ENCODE assay signal across 13 cellular contexts in the genomic region with DNA sequence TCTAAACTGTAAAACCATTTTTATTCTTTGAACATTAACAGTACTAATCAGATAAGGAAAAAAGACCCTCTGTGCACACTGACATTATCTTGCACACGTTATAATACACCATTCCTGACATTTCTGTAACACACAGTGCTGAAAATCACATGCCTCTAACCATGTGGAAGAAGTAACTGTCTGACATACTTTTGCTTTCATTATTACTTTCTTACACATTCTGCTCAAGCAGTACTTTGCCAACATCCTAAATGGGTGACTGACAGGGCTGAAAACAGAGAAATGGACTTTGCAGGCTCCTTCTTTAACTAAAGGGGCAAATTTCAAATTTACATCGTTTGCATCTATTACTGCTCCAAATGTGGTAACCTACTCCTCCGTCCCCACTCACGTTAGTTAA. TPM values are rescaled to one million over a fixed set of nuclear protein-coding genes. Genes with fewer than 3 reads are reported as not detected.
A peak's percentile ranks its signal among the peaks of the same experiment; 100 is the strongest.
DNase-seq lines count a peak whose midpoint lies in the region; ATAC-seq and TF ChIP-seq lines count a peak whose summit lies in the region.
"Had no signal": no experiment of that assay in that cellular context is flagged by ENCODE, and none has a peak within 500 bp of the region (broad histone marks: within the 10 kb centered on the region; RNA-seq: fewer than 3 reads in every experiment).

No MANE protein-coding gene starts in this region.

- DNase-seq in activated CD4-positive, alpha-beta T cell treated with anti-CD3 and anti-CD28 coated beads, Interleukin-2, amount 10 ng/mL, durations not matched to agents 24 days and 14 days: peak; percentile 65
- DNase-seq in activated CD4-positive, alpha-beta T cell treated with anti-CD3 and anti-CD28 coated beads for 4 hours: no peak
- DNase-seq in MM.1S (peak; percentile 69), NCI-H774 (lab: John Stamatoyannopoulos, UW) (no peak), PC-3 (no peak)
- no peak for DNase-seq in stimulated activated effector memory CD8-positive, alpha-beta T cell treated with anti-CD3 and anti-CD28 coated beads, Interleukin-12 subunit alpha, Interleukin-12 subunit beta, amount 100 ng/mL, for 72 hours (ENCODE audit: low spot score in 2 of 2)
- no peak for DNase-seq in stimulated activated CD4-positive, alpha-beta T cell treated with anti-CD3 and anti-CD28 coated beads, Interleukin-12 subunit alpha, Interleukin-12 subunit beta, amount 100 ng/mL, for 4 hours
- DNase-seq: activated naive CD4-positive, alpha-beta T cell; substantia nigra had no signal

- ATAC-seq in HG02678 (IDR thresholded peaks at IDR 0.05; ENCODE audit: unreplicated experiment) (peak; percentile 97), PC-3 (no peak)
- peak; percentile 80 for ATAC-seq in stimulated activated effector memory CD8-positive, alpha-beta T cell treated with anti-CD3 and anti-CD28 coated beads, Interleukin-12 subunit alpha, Interleukin-12 subunit beta, amount 100 ng/mL, for 72 hours
- ATAC-seq: A549 had no signal

- peaks cover 7% of the 10 kb centered on the region for H3K9me3 Mint-ChIP-seq in activated CD4-positive, alpha-beta T cell treated with anti-CD3 and anti-CD28 coated beads, Interleukin-2, amount 10 ng/mL, durations not matched to agents 24 days and 14 days
- no peaks in the 10 kb centered on the region for H3K9me3 Mint-ChIP-seq in stimulated activated effector memory CD8-positive, alpha-beta T cell treated with anti-CD3 and anti-CD28 coated beads, Interleukin-12 subunit alpha, Interleukin-12 subunit beta, amount 100 ng/mL, for 72 hours

- peaks cover 26% of the 10 kb centered on the region for H3K4me1 ChIP-seq in MM.1S (ENCODE audit: low read length)
- no peaks in the 10 kb centered on the region for H3K4me1 ChIP-seq in PC-3 (ENCODE audit: insufficient read depth, low read length)
- H3K4me1 ChIP-seq: A549 had no signal

- H3K4me2 ChIP-seq in MM.1S (ENCODE audit: low read depth, low read length) (peak overlapping the region; percentile 38), PC-3 (ENCODE audit: low read length) (no peak overlapping the region)
- H3K4me2 ChIP-seq: A549 had no signal

- peaks cover 11% of the 10 kb centered on the region for H3K36me3 Mint-ChIP-seq in activated CD4-positive, alpha-beta T cell treated with anti-CD3 and anti-CD28 coated beads, Interleukin-2, amount 10 ng/mL, durations not matched to agents 24 days and 14 days (ENCODE audit: low read depth)
- H3K36me3 Mint-ChIP-seq in stimulated activated effector memory CD8-positive, alpha-beta T cell treated with anti-CD3 and anti-CD28 coated beads, Interleukin-12 subunit alpha, Interleukin-12 subunit beta, amount 100 ng/mL, for 72 hours: peaks cover 3% of the 10 kb centered on the region

- H3K9ac ChIP-seq in MM.1S (ENCODE audit: low read length): no peak overlapping the region; the same call in 1 of the 2 replicates
- H3K9ac ChIP-seq in PC-3 (ENCODE audit: low read length): no peak overlapping the region

- H3K27me3 Mint-ChIP-seq in activated CD4-positive, alpha-beta T cell treated with anti-CD3 and anti-CD28 coated beads, Interleukin-2, amount 10 ng/mL, durations not matched to agents 24 days and 14 days: no peaks in the 10 kb centered on the region

- BruUV-seq in PC-3 (replicated peaks; lab: Mats Ljungman, UMichigan): no TSS peak

- H3K27ac ChIP-seq in MM.1S (ENCODE audit: low read length) (no peak overlapping the region), PC-3 (ENCODE audit: low read length) (no peak overlapping the region)
- H3K27ac ChIP-seq: A549 had no signal

- peaks cover 42% of the 10 kb centered on the region for H3K4me1 Mint-ChIP-seq in activated CD4-positive, alpha-beta T cell treated with anti-CD3 and anti-CD28 coated beads, Interleukin-2, amount 10 ng/mL, durations not matched to agents 24 days and 14 days
- H3K4me1 Mint-ChIP-seq in stimulated activated effector memory CD8-positive, alpha-beta T cell treated with anti-CD3 and anti-CD28 coated beads, Interleukin-12 subunit alpha, Interleukin-12 subunit beta, amount 100 ng/mL, for 72 hours: peaks cover 35% of the 10 kb centered on the region

- peaks cover 9% of the 10 kb centered on the region; the same call in 1 of the 2 replicates for H3F3A ChIP-seq in MM.1S (ENCODE audit: insufficient read depth, low read length)
- H3F3A ChIP-seq in PC-3 (ENCODE audit: low read length, unreplicated experiment): no peaks in the 10 kb centered on the region

- H3K36me3 ChIP-seq in MM.1S (replicated peaks; ENCODE audit: insufficient read depth, low read length) (no peaks in the 10 kb centered on the region), PC-3 (ENCODE audit: low read depth, low read length) (peaks cover 11% of the 10 kb centered on the region; the same call in 1 of the 2 replicates)

- no peak for TF ChIP-seq CTCF in MM.1S (IDR thresholded peaks at IDR 0.05; ENCODE audit: low read length)
- no peak for TF ChIP-seq CTCF in PC-3 (conservative IDR thresholded peaks at IDR 0.05; ENCODE audit: low read depth, low read length)

- no peaks in the 10 kb centered on the region for H4K20me1 ChIP-seq in MM.1S (ENCODE audit: insufficient read depth, low read length)
- H4K20me1 ChIP-seq in PC-3 (ENCODE audit: low read length): no peaks in the 10 kb centered on the region

- POLR2A ChIA-PET in PC-3 (lab: Charles Lee; ENCODE audit: unreplicated experiment): no interaction called here

- CTCF ChIA-PET in PC-3 (lab: Charles Lee): interaction anchor here (0.7 kb wide), 1 partner anchor 1378 kb away, joined by 15 read pairs; no protein-coding TSS in a partner anchor

- H3K9me2 ChIP-seq in MM.1S (replicated peaks; ENCODE audit: insufficient read depth, low read length) (no peaks in the 10 kb centered on the region), PC-3 (replicated peaks; ENCODE audit: low read length) (no peaks in the 10 kb centered on the region)

- no peaks in the 10 kb centered on the region for H3K9me3 ChIP-seq in MM.1S (replicated peaks; ENCODE audit: insufficient read depth, low read length)
- H3K9me3 ChIP-seq in PC-3 (ENCODE audit: low read length): no peaks in the 10 kb centered on the region
- H3K9me3 ChIP-seq: A549 had no signal

- H3K27me3 ChIP-seq in MM.1S (replicated peaks; ENCODE audit: insufficient read depth, low read length): no peaks in the 10 kb centered on the region
- H3K27me3 ChIP-seq in PC-3 (ENCODE audit: low read length): no peaks in the 10 kb centered on the region

- peak overlapping the region; percentile 47 for H3K4me3 Mint-ChIP-seq in activated CD4-positive, alpha-beta T cell treated with anti-CD3 and anti-CD28 coated beads, Interleukin-2, amount 10 ng/mL, durations not matched to agents 24 days and 14 days
- no peak overlapping the region for H3K4me3 Mint-ChIP-seq in stimulated activated effector memory CD8-positive, alpha-beta T cell treated with anti-CD3 and anti-CD28 coated beads, Interleukin-12 subunit alpha, Interleukin-12 subunit beta, amount 100 ng/mL, for 72 hours

- H2AFZ ChIP-seq in MM.1S (ENCODE audit: low read length): peak overlapping the region; percentile 3
- no peak overlapping the region for H2AFZ ChIP-seq in PC-3 (ENCODE audit: low read length)

- H3K4me3 ChIP-seq in MM.1S (ENCODE audit: low read length): peak overlapping the region; percentile 3; the same call in 1 of the 2 replicates
- H3K4me3 ChIP-seq in PC-3 (ENCODE audit: low read length): no peak overlapping the region
- H3K4me3 ChIP-seq: A549 had no signal

- intact Hi-C loops in activated CD4-positive, alpha-beta T cell treated with anti-CD3 and anti-CD28 coated beads, Interleukin-2, amount 10 ng/mL, durations not matched to agents 24 days and 14 days (cut with micrococcal nuclease): loop anchor here (5.0 to 10.0 kb wide), 2 partner anchors 57 to 149 kb away; no protein-coding TSS in a partner anchor
- intact Hi-C loops in PC-3 (cut with micrococcal nuclease): no loop called here

- peak overlapping the region; percentile 68 for H3K27ac Mint-ChIP-seq in activated CD4-positive, alpha-beta T cell treated with anti-CD3 and anti-CD28 coated beads, Interleukin-2, amount 10 ng/mL, durations not matched to agents 24 days and 14 days
- no peak overlapping the region for H3K27ac Mint-ChIP-seq in stimulated activated effector memory CD8-positive, alpha-beta T cell treated with anti-CD3 and anti-CD28 coated beads, Interleukin-12 subunit alpha, Interleukin-12 subunit beta, amount 100 ng/mL, for 72 hours

- no peaks in the 10 kb centered on the region for H3K79me2 ChIP-seq in MM.1S (ENCODE audit: low read length)
- H3K79me2 ChIP-seq in PC-3 (ENCODE audit: low read length): no peaks in the 10 kb centered on the region

RNA-seq across cellular contexts. Expression of a gene that starts 22.8 kb away (rescaled TPM):
- not detected in 2 replicates for total RNA-seq in activated CD4-positive, alpha-beta T cell treated with anti-CD3 and anti-CD28 coated beads, Interleukin-2, amount 10 ng/mL, durations not matched to agents 24 days and 14 days
- total RNA-seq in PC-3 (2014; rRNA removed): 0.17 and 0.58 TPM in 2 replicates
- total RNA-seq: glomerular endothelial cell, pulmonary artery endothelial cell had no signal

Comparison
In these comparisons a context has a peak if more than half of its experiments do, and no peak if none do; other contexts are left out.
1. DNase-seq: peak in activated CD4-positive, alpha-beta T cell treated with anti-CD3 and anti-CD28 coated beads, Interleukin-2, amount 10 ng/mL, durations not matched to agents 24 days and 14 days (single experiment) and MM.1S (single experiment); none in activated CD4-positive, alpha-beta T cell treated with anti-CD3 and anti-CD28 coated beads for 4 hours (0 of 2), stimulated activated effector memory CD8-positive, alpha-beta T cell treated with anti-CD3 and anti-CD28 coated beads, Interleukin-12 subunit alpha, Interleukin-12 subunit beta, amount 100 ng/mL, for 72 hours (0 of 2), NCI-H774 (single experiment), stimulated activated CD4-positive, alpha-beta T cell treated with anti-CD3 and anti-CD28 coated beads, Interleukin-12 subunit alpha, Interleukin-12 subunit beta, amount 100 ng/mL, for 4 hours (single experiment) and PC-3 (single experiment).